ENCODE assay signal across 1 cellular context in the genomic region with DNA sequence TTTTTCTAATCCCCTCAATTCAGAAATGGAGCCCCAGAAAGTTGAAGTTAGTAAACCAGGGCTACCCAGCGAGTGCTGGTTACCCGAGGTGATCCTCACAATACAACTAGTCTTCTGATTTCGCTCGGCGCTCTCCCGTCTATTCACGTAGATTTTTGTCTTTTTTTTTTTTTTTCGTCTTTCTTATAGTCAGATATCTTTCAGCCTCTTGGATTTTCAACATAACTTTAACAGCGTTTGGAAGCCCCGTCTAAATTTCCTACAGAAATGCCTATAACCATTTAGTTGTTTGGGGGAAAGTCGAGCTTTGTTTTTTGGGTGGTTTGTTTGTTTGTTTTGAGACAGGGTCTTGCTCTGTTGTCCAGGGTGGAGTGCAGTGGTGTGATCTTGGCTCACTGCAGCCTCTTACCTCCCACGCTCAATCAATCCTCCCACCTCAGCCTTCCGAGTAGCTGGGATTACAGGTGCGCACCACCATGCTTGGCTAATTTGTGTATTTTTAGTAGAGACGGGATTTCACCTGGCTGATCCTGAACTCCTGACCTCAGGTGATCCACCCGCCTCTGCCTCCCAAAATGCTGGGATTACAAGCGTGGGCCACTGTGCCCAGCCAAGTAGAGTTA.
A peak's percentile ranks its signal among the peaks of the same experiment; 100 is the strongest.
TF ChIP-seq lines count a peak whose summit lies in the region.

No MANE protein-coding gene starts in this region.

TF ChIP-seq in K562, 482 proteins besides CTCF, POLR2A, EP300 and RAD21 (continued from another document and continues in another):
- TF ChIP-seq, protein P1, sequence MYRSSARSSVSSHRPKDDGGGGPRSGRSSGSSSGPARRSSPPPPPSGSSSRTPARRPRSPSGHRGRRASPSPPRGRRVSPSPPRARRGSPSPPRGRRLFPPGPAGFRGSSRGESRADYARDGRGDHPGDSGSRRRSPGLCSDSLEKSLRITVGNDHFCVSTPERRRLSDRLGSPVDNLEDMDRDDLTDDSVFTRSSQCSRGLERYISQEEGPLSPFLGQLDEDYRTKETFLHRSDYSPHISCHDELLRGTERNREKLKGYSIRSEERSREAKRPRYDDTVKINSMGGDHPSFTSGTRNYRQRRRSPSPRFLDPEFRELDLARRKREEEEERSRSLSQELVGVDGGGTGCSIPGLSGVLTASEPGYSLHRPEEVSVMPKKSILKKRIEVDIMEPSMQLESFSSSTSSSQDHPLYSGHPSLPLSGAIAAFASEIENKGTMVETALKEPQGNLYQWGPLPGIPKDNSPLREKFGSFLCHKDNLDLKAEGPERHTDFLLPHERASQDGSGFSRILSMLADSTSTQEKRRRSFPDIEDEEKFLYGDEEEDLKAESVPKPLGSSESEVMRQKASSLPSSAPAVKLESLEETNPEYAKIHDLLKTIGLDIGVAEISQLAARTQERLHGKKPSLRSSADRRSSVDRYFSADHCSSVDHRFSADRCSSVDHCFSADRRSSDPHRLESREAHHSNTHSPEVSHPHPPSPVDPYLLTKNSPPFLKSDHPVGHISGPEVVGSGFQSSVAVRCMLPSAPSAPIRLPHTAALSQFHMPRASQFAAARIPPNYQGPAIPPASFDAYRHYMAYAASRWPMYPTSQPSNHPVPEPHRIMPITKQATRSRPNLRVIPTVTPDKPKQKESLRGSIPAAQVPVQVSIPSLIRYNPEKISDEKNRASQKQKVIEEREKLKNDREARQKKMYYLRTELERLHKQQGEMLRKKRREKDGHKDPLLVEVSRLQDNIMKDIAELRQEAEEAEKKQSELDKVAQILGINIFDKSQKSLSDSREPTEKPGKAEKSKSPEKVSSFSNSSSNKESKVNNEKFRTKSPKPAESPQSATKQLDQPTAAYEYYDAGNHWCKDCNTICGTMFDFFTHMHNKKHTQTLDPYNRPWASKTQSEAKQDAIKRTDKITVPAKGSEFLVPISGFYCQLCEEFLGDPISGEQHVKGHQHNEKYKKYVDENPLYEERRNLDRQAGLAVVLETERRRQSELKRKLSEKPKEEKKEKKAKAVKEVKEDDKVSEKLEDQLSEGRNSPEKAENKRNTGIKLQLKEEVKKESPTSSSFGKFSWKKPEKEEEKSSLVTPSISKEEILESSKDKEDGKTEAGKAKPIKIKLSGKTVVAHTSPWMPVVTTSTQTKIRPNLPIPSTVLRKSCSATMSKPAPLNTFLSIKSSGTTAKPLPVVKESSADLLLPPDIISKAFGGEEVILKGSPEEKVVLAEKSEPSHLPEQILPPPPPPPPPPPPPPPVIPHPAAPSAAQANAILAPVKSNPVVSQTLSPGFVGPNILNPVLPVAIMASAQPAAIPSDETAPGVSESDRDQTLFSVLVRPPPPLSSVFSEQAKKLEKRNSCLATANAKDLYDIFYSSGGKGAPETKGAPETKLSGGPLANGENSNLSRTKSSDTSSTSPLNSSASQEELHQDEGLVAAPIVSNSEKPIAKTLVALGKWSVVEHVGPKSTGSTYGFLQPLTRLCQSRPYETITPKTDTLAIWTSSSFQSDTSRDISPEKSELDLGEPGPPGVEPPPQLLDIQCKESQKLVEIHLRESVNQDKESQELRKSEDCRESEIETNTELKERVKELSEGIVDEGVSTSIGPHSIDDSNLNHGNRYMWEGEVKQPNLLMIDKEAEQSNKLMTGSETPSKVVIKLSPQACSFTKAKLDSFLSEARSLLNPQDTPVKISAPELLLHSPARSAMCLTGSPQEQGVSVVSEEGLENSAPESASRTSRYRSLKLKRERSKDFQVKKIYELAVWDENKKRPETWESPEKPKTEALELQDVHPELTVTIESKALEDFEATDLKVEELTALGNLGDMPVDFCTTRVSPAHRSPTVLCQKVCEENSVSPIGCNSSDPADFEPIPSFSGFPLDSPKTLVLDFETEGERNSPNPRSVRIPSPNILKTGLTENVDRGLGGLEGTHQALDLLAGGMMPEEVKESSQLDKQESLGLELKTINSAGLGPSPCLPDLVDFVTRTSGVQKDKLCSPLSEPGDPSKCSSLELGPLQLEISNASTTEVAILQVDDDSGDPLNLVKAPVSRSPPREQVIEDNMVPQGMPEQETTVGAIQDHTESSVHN (IDR thresholded peaks at IDR 0.05; ENCODE audit: borderline replicate concordance in 1 of 2, low read depth in 1 of 2), result 0 out of 4 replicates have a peak, but pooled peaks of 1 of the 2 experiments have one; percentile 31
- TF ChIP-seq ZNF551 (CRISPR knock-in tag; IDR thresholded peaks at IDR 0.05) (no peak), TCF7 (IDR thresholded peaks at IDR 0.05; ENCODE audit: borderline replicate concordance) (peak; percentile 8; the same call in 1 of the 2 replicates), KDM5B (IDR thresholded peaks at IDR 0.05; ENCODE audit: insufficient replicate concordance, low read depth, low read length) (no peak), GABPA (tag; conservative IDR thresholded peaks at IDR 0.05; ENCODE audit: low read depth) (no peak), STAT5A (IDR thresholded peaks at IDR 0.05; ENCODE audit: borderline replicate concordance, low read length) (0 out of 2 replicates have a peak, but pooled peaks have one; percentile 3), NCOA6 (IDR thresholded peaks at IDR 0.05) (0 out of 2 replicates have a peak, but pooled peaks have one; percentile 4), YBX1 (IDR thresholded peaks at IDR 0.05) (no peak), TAF7 (tag; IDR thresholded peaks at IDR 0.05) (no peak; the same call in 1 of the 2 replicates), ZBTB1 (CRISPR knock-in tag; IDR thresholded peaks at IDR 0.05; ENCODE audit: borderline replicate concordance, low read depth) (no peak), ZNF232 (CRISPR knock-in tag; IDR thresholded peaks at IDR 0.05) (no peak), TSC22D4 (tag; IDR thresholded peaks at IDR 0.05) (no peak), TRIM28 (IDR thresholded peaks at IDR 0.05) (0 out of 2 replicates have a peak, but pooled peaks have one; percentile 8), SMAD1 (IDR thresholded peaks at IDR 0.05; ENCODE audit: low read depth, low read length, partially characterized antibody) (peak; percentile 13), BCL6 (CRISPR knock-in tag; IDR thresholded peaks at IDR 0.05) (no peak), MYBL2 (IDR thresholded peaks at IDR 0.05; ENCODE audit: low read depth) (no peak), MYBL2 (CRISPR knock-in tag; IDR thresholded peaks at IDR 0.05; ENCODE audit: borderline replicate concordance) (no peak), SMARCA5 (IDR thresholded peaks at IDR 0.05) (0 out of 2 replicates have a peak, but pooled peaks have one; percentile 11), PHTF2 (CRISPR knock-in tag; IDR thresholded peaks at IDR 0.05) (no peak), ZNF766 (CRISPR knock-in tag; conservative IDR thresholded peaks at IDR 0.05) (no peak), MIER1 (IDR thresholded peaks at IDR 0.05; ENCODE audit: low read depth) (0 out of 2 replicates have a peak, but pooled peaks have one; percentile 71), DACH1 (IDR thresholded peaks at IDR 0.05; ENCODE audit: partially characterized antibody) (no peak), HSF4 (CRISPR knock-in tag; IDR thresholded peaks at IDR 0.05; ENCODE audit: borderline replicate concordance) (no peak), BCOR (IDR thresholded peaks at IDR 0.05) (0 out of 2 replicates have a peak, but pooled peaks have one; percentile 31), ELF1 (tag; IDR thresholded peaks at IDR 0.05) (0 out of 2 replicates have a peak, but pooled peaks have one; percentile 3)
- TF ChIP-seq, protein P2, sequence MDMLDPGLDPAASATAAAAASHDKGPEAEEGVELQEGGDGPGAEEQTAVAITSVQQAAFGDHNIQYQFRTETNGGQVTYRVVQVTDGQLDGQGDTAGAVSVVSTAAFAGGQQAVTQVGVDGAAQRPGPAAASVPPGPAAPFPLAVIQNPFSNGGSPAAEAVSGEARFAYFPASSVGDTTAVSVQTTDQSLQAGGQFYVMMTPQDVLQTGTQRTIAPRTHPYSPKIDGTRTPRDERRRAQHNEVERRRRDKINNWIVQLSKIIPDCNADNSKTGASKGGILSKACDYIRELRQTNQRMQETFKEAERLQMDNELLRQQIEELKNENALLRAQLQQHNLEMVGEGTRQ (CRISPR knock-in tag; IDR thresholded peaks at IDR 0.05), result no peak
- TF ChIP-seq, protein P3, sequence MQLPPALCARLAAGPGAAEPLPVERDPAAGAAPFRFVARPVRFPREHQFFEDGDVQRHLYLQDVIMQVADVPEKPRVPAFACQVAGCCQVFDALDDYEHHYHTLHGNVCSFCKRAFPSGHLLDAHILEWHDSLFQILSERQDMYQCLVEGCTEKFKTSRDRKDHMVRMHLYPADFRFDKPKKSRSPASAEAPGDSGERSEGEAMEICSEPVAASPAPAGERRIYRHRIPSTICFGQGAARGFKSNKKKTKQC (CRISPR knock-in tag; IDR thresholded peaks at IDR 0.05), result 0 out of 2 replicates have a peak, but pooled peaks have one; percentile 2
- TF ChIP-seq, protein P4, sequence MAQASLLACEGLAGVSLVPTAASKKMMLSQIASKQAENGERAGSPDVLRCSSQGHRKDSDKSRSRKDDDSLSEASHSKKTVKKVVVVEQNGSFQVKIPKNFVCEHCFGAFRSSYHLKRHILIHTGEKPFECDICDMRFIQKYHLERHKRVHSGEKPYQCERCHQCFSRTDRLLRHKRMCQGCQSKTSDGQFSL (CRISPR knock-in tag; IDR thresholded peaks at IDR 0.05), result no peak
- TF ChIP-seq, protein P4 (tag; IDR thresholded peaks at IDR 0.05), result no peak
- TF ChIP-seq, protein P5, sequence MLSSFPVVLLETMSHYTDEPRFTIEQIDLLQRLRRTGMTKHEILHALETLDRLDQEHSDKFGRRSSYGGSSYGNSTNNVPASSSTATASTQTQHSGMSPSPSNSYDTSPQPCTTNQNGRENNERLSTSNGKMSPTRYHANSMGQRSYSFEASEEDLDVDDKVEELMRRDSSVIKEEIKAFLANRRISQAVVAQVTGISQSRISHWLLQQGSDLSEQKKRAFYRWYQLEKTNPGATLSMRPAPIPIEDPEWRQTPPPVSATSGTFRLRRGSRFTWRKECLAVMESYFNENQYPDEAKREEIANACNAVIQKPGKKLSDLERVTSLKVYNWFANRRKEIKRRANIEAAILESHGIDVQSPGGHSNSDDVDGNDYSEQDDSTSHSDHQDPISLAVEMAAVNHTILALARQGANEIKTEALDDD (IDR thresholded peaks at IDR 0.05), result peak; percentile 99
- TF ChIP-seq, protein P6, sequence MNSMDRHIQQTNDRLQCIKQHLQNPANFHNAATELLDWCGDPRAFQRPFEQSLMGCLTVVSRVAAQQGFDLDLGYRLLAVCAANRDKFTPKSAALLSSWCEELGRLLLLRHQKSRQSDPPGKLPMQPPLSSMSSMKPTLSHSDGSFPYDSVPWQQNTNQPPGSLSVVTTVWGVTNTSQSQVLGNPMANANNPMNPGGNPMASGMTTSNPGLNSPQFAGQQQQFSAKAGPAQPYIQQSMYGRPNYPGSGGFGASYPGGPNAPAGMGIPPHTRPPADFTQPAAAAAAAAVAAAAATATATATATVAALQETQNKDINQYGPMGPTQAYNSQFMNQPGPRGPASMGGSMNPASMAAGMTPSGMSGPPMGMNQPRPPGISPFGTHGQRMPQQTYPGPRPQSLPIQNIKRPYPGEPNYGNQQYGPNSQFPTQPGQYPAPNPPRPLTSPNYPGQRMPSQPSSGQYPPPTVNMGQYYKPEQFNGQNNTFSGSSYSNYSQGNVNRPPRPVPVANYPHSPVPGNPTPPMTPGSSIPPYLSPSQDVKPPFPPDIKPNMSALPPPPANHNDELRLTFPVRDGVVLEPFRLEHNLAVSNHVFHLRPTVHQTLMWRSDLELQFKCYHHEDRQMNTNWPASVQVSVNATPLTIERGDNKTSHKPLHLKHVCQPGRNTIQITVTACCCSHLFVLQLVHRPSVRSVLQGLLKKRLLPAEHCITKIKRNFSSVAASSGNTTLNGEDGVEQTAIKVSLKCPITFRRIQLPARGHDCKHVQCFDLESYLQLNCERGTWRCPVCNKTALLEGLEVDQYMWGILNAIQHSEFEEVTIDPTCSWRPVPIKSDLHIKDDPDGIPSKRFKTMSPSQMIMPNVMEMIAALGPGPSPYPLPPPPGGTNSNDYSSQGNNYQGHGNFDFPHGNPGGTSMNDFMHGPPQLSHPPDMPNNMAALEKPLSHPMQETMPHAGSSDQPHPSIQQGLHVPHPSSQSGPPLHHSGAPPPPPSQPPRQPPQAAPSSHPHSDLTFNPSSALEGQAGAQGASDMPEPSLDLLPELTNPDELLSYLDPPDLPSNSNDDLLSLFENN (IDR thresholded peaks at IDR 0.05; ENCODE audit: low read depth in 2 of 2, low read length in 2 of 2), result no peak
- TF ChIP-seq, protein P7, sequence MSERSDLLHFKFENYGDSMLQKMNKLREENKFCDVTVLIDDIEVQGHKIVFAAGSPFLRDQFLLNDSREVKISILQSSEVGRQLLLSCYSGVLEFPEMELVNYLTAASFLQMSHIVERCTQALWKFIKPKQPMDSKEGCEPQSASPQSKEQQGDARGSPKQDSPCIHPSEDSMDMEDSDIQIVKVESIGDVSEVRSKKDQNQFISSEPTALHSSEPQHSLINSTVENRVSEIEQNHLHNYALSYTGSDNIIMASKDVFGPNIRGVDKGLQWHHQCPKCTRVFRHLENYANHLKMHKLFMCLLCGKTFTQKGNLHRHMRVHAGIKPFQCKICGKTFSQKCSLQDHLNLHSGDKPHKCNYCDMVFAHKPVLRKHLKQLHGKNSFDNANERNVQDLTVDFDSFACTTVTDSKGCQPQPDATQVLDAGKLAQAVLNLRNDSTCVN (CRISPR knock-in tag; IDR thresholded peaks at IDR 0.05), result peak; percentile 38; the same call in 1 of the 2 replicates
- TF ChIP-seq, protein P8, sequence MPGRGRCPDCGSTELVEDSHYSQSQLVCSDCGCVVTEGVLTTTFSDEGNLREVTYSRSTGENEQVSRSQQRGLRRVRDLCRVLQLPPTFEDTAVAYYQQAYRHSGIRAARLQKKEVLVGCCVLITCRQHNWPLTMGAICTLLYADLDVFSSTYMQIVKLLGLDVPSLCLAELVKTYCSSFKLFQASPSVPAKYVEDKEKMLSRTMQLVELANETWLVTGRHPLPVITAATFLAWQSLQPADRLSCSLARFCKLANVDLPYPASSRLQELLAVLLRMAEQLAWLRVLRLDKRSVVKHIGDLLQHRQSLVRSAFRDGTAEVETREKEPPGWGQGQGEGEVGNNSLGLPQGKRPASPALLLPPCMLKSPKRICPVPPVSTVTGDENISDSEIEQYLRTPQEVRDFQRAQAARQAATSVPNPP (IDR thresholded peaks at IDR 0.05; ENCODE audit: borderline replicate concordance, insufficient read depth, insufficient read length), result no peak
- TF ChIP-seq, protein P9, sequence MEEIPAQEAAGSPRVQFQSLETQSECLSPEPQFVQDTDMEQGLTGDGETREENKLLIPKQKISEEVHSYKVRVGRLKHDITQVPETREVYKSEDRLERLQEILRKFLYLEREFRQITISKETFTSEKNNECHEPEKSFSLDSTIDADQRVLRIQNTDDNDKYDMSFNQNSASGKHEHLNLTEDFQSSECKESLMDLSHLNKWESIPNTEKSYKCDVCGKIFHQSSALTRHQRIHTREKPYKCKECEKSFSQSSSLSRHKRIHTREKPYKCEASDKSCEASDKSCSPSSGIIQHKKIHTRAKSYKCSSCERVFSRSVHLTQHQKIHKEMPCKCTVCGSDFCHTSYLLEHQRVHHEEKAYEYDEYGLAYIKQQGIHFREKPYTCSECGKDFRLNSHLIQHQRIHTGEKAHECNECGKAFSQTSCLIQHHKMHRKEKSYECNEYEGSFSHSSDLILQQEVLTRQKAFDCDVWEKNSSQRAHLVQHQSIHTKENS (CRISPR knock-in tag; IDR thresholded peaks at IDR 0.05), result no peak
